Comparison of ENCODE assay signal across 2 cellular contexts in genomic region chr2:58341047-58341446, GRCh38.
TF ChIP-seq lines count a peak whose summit lies in the region.

No MANE protein-coding gene starts in this region.

TF ChIP-seq in GM23338, 12 proteins besides CTCF, POLR2A, EP300 and RAD21 (continued from another document):
- no peak for TF ChIP-seq ZNF462 (CRISPR knock-in tag; IDR thresholded peaks at IDR 0.05)
- TF ChIP-seq STAT1 (IDR thresholded peaks at IDR 0.05; ENCODE audit: unreplicated experiment) = no peak

TF ChIP-seq in WTC11, 78 proteins besides CTCF, POLR2A, EP300 and RAD21 (continued from another document):
- TF ChIP-seq ZNF281 (CRISPR knock-in tag; IDR thresholded peaks at IDR 0.05) (no peak), MAX (CRISPR knock-in tag; IDR thresholded peaks at IDR 0.05) (no peak), NFYB (CRISPR knock-in tag; conservative IDR thresholded peaks at IDR 0.05; ENCODE audit: low read depth) (no peak), CREB1 (CRISPR knock-in tag; IDR thresholded peaks at IDR 0.05) (no peak), CREM (CRISPR knock-in tag; IDR thresholded peaks at IDR 0.05) (no peak)
